Comparison of ENCODE assay signal across 1 cellular context in the genomic region with DNA sequence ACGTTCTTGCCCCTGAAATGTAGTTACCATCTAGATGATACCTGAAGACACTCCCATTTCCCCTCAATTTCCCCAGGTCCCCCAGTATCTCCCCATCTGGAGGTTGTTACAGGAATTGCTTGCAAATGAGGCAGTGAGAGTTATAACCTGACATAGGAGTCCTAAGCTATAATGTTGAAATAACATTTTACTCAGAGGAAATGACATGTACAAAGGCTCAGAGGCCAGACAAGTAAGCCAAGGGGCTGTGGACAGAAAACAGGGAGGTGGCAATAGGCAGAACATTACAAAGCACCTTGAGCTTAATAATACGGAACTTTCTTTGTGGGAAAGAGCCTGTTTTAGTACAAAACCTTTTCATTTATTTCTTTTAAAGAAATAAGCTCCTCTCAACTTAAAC.
A peak's percentile ranks its signal among the peaks of the same experiment; 100 is the strongest.
TF ChIP-seq lines count a peak whose summit lies in the region.

No MANE protein-coding gene starts in this region.

TF ChIP-seq in endothelial cell of umbilical vein, 7 proteins besides CTCF, POLR2A, EP300 and RAD21:
- TF ChIP-seq, protein P1, sequence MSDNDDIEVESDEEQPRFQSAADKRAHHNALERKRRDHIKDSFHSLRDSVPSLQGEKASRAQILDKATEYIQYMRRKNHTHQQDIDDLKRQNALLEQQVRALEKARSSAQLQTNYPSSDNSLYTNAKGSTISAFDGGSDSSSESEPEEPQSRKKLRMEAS (IDR thresholded peaks at IDR 0.05; ENCODE audit: insufficient read depth, insufficient read length) = no peak
- no peak for TF ChIP-seq JUN (IDR thresholded peaks at IDR 0.05; ENCODE audit: borderline replicate concordance, insufficient read depth, insufficient read length, low read depth)
- TF ChIP-seq MYC (IDR thresholded peaks at IDR 0.05; ENCODE audit: low read depth, low read length) = no peak
- TF ChIP-seq GATA2 (IDR thresholded peaks at IDR 0.05; ENCODE audit: insufficient read depth, insufficient read length, low read depth, low read length) = no peak
- no peak for TF ChIP-seq EZH2 (IDR thresholded peaks at IDR 0.05; ENCODE audit: borderline replicate concordance, low read depth, low read length, severe bottlenecking)
- TF ChIP-seq POLR2AphosphoS5 (IDR thresholded peaks at IDR 0.05; ENCODE audit: insufficient read depth, low read depth, low read length) = peak; percentile 43
- TF ChIP-seq FOS (IDR thresholded peaks at IDR 0.05; ENCODE audit: borderline replicate concordance, insufficient read depth, low read length) = no peak
